ENCODE assay signal across 8 cellular contexts in genomic region chr6:26155066-26155925, GRCh38.
DNase-seq lines count a peak whose midpoint lies in the region; ATAC-seq and TF ChIP-seq lines count a peak whose summit lies in the region.

No MANE protein-coding gene starts in this region.

- no peaks in the 10 kb centered on the region for H3K36me3 ChIP-seq in lung (ENCODE audit: control insufficient read depth in 2 of 2, insufficient read depth in 2 of 2, low read length in 2 of 2)

- POLR2A ChIA-PET in AG04449 (lab: Yijun Ruan, JAX), result interaction anchor here (0.6 to 7.1 kb wide), 12 partner anchors 17 to 134 kb away, joined by 3 to 293 read pairs (median 6); a partner anchor contains a TSS

- CTCF ChIA-PET in AG04449 (lab: Yijun Ruan, JAX), result interaction anchor here (0.6 to 2.1 kb wide), 8 partner anchors 13 to 129 kb away, joined by 3 to 6 read pairs (median 4); a partner anchor contains a TSS

- no peak for ATAC-seq in lung (ENCODE audit: insufficient read depth, low FRiP score)
- ATAC-seq in GM18870 (IDR thresholded peaks at IDR 0.05; ENCODE audit: unreplicated experiment), result no peak

- peak overlapping the region; percentile 68 for H3K4me3 ChIP-seq in AG04449 (ENCODE audit: low read depth, low read length)
- H3K4me3 ChIP-seq in lung, result no peak overlapping the region

- no peaks in the 10 kb centered on the region for H3K9me3 ChIP-seq in lung (ENCODE audit: control insufficient read depth in 2 of 2, insufficient read depth in 1 of 2, low read length in 1 of 2)

- H3K27ac ChIP-seq in cingulate gyrus (ENCODE audit: low read depth, low read length) (peak overlapping the region; percentile 56), lung (ENCODE audit: low read depth in 1 of 2, low read length in 1 of 2) (peak overlapping the region; percentile 75 to 95), temporal lobe (ENCODE audit: low read depth, low read length) (peak overlapping the region; percentile 66)

- in situ Hi-C loops in GM13977 (cut with MboI; ENCODE audit: low pct_unique_long_range_greater_than_20kb, low sequenced_read_pairs, unreplicated experiment), result no loop called here

- peaks cover 2 to 9% of the 10 kb centered on the region in 2 donors for H3K4me1 ChIP-seq in lung (ENCODE audit: control insufficient read depth in 2 of 2, insufficient read depth in 2 of 2, low read length in 2 of 2)

- TF ChIP-seq CTCF in AG04449 (IDR thresholded peaks at IDR 0.05; ENCODE audit: insufficient read depth, low read length, missing control alignments) (no peak), GM13977 (IDR thresholded peaks at IDR 0.05; ENCODE audit: extremely low read depth, insufficient read depth, missing control alignments) (no peak), lung (IDR thresholded peaks at IDR 0.05; ENCODE audit: control extremely low read depth, extremely low read depth) (no peak)

- 29 to 32% methylated on average over 9 of the region's 9 CpGs for WGBS in lung, 2 donors

- DNase-seq in AG04449 (ENCODE audit: low read depth, low spot score), result no peak
- DNase-seq in GM13977 (ENCODE audit: low spot score), result peak; percentile 43
- DNase-seq in NOMO-1 treated with dmso at 0.1 percent for 144 hours (lab: John Stamatoyannopoulos, UW; ENCODE audit: unreplicated experiment), result peak; percentile 8
- DNase-seq in lung (ENCODE audit: low spot score), result no peak
- no peak for DNase-seq in effector CD8-positive, alpha-beta T cell (lab: John Stamatoyannopoulos, UW)

- H3K27me3 ChIP-seq in lung (ENCODE audit: control insufficient read depth, insufficient read depth), result no peaks in the 10 kb centered on the region

Comparison
In these comparisons a context has a peak if more than half of its experiments do, and no peak if none do; other contexts are left out.
1. DNase-seq: peak in GM13977 (single experiment) and NOMO-1 treated with dmso at 0.1 percent for 144 hours (single experiment); none in AG04449 (single experiment), lung (single experiment) and effector CD8-positive, alpha-beta T cell (single experiment).
2. Peak in every context shown above with its lines, with median percentiles within 50 percentile points of each other: H3K27ac ChIP-seq.